ENCODE assay signal across 12 cellular contexts in genomic region chr10:122154034-122154732, GRCh38.
DNase-seq lines count a peak whose midpoint lies in the region; FAIRE-seq and TF ChIP-seq lines count a peak whose summit lies in the region.
"Had no signal": no experiment of that assay in that cellular context is flagged by ENCODE, and none has a peak within 500 bp of the region (broad histone marks: within the 10 kb centered on the region; RNA-seq: fewer than 3 reads in every experiment).

No MANE protein-coding gene starts in this region.

- H3K27ac Mint-ChIP-seq in neural crest cell (ENCODE audit: unreplicated experiment): peak overlapping the region; percentile 60
- H3K27ac Mint-ChIP-seq: stimulated activated naive CD8-positive, alpha-beta T cell treated with anti-CD3 and anti-CD28 coated beads, Interleukin-15, Interleukin-2, amounts not matched to agents 100 ng/mL and 50 ng/mL, for 24 hours had no signal

- no peak overlapping the region for H3K4ac ChIP-seq in H1 (replicated peaks; ENCODE audit: insufficient read length, low read depth, low read length)

- H3K79me1 ChIP-seq in H1 (ENCODE audit: low read depth, low read length): no peaks in the 10 kb centered on the region; the same call in 1 of the 2 replicates

- POLR2A ChIA-PET in H1 (lab: Charles Lee; ENCODE audit: partially characterized antibody): interaction anchor here (1.1 to 2.2 kb wide), 3 partner anchors 9 to 42 kb away, joined by 3 to 10 read pairs (median 5); no protein-coding TSS in a partner anchor

- no peak overlapping the region for H2AFZ ChIP-seq in OCI-LY3 (ENCODE audit: low read depth, low read length)
- H2AFZ ChIP-seq in H1 (ENCODE audit: low read length): no peak overlapping the region

- H3K14ac ChIP-seq in H1 (ENCODE audit: insufficient read length): no peak overlapping the region

- no peak overlapping the region for H3K56ac ChIP-seq in H1 (replicated peaks; ENCODE audit: insufficient read length, low read depth, low read length)

- H3K9me3 ChIP-seq in OCI-LY3 (ENCODE audit: insufficient read depth, low read length) (no peaks in the 10 kb centered on the region), H1 (ENCODE audit: insufficient read depth in 2 of 2, low read depth in 1 of 2, low read length in 1 of 2) (no peaks in the 10 kb centered on the region), transverse colon (no peaks in the 10 kb centered on the region)

- no peaks in the 10 kb centered on the region for H3K4me1 ChIP-seq in OCI-LY3 (ENCODE audit: low read length)
- H3K4me1 ChIP-seq in H1 (replicated peaks in 1 of 4; ENCODE audit: control insufficient read depth in 3 of 4, insufficient read depth in 4 of 4, low read length in 3 of 4): peaks cover 0 to 17% (median 8%) of the 10 kb centered on the region in 4 experiments; a peak in 6 of 7 replicates
- peaks cover 5 to 31% (median 14%) of the 10 kb centered on the region in 4 donors for H3K4me1 ChIP-seq in transverse colon

- H2BK120ac ChIP-seq in H1 (replicated peaks; ENCODE audit: low read depth, low read length): no peak overlapping the region

- H4K8ac ChIP-seq in H1 (ENCODE audit: extremely low read depth, insufficient read depth, low read length): peak overlapping the region; percentile 62; the same call in 1 of the 2 replicates

- TF ChIP-seq POLR2A in H1 (IDR thresholded peaks at IDR 0.05; ENCODE audit: control extremely low read depth in 1 of 2, low read depth in 2 of 2, low read length in 2 of 2) (no peak), transverse colon (IDR thresholded peaks at IDR 0.05) (no peak)

- CTCF ChIA-PET in H1 (lab: Charles Lee; ENCODE audit: partially characterized antibody): interaction anchor here (0.7 to 8.4 kb wide), 10 partner anchors 9 to 64 kb away, joined by 3 to 65 read pairs (median 4); no protein-coding TSS in a partner anchor

- H3K36me3 Mint-ChIP-seq in neural crest cell (ENCODE audit: low read depth): peaks cover 2% of the 10 kb centered on the region

- no peak for TF ChIP-seq RAD21 in H1 (IDR thresholded peaks at IDR 0.05 in 1 of 2, conservative IDR thresholded peaks at IDR 0.05 in 1 of 2; ENCODE audit: low read depth in 2 of 2, low read length in 2 of 2)

- H4K20me1 ChIP-seq in OCI-LY3 (ENCODE audit: insufficient read depth, low read length) (no peaks in the 10 kb centered on the region), H1 (replicated peaks in 1 of 2; ENCODE audit: control insufficient read depth in 1 of 2, insufficient read depth in 2 of 2, low read length in 2 of 2) (peaks cover 0 to 5% of the 10 kb centered on the region in 2 experiments)

- TF ChIP-seq CTCF in OCI-LY3 (IDR thresholded peaks at IDR 0.05; ENCODE audit: low read depth, low read length) (no peak), H1 (IDR thresholded peaks at IDR 0.05; ENCODE audit: control extremely low read depth in 1 of 3, insufficient read depth in 1 of 3, low read depth in 1 of 3, low read length in 3 of 3) (no peak), neural crest cell (conservative IDR thresholded peaks at IDR 0.05) (no peak), transverse colon (IDR thresholded peaks at IDR 0.05) (no peak)

- no peak overlapping the region for H2BK15ac ChIP-seq in H1 (ENCODE audit: low read length)

- H3K4me1 Mint-ChIP-seq in neural crest cell: peaks cover 48% of the 10 kb centered on the region

- in situ Hi-C loops in transverse colon (cut with MboI; ENCODE audit: low pct_ligation_motif_present in 1 of 4, low pct_unique_long_range_greater_than_20kb in 1 of 4, low sequenced_read_pairs in 3 of 4): no loop called here

- no peak overlapping the region for H3K4me3 Mint-ChIP-seq in neural crest cell
- H3K4me3 Mint-ChIP-seq: activated T-cell treated with anti-CD3 and anti-CD28 coated beads, Interleukin-2, amount 50 U/mL, for 4 hours; stimulated activated naive CD8-positive, alpha-beta T cell treated with anti-CD3 and anti-CD28 coated beads, Interleukin-15, Interleukin-2, amounts not matched to agents 100 ng/mL and 50 ng/mL, for 24 hours had no signal

- no peak overlapping the region for H3K23ac ChIP-seq in H1 (ENCODE audit: insufficient read length)

- no peak for DNase-seq in H1 (ENCODE audit: low read depth in 1 of 2, low spot score in 2 of 2)
- no peak for DNase-seq in neural crest cell (ENCODE audit: low read depth, low spot score)
- DNase-seq in transverse colon: no peak
- no peak for DNase-seq in DMS79 (lab: John Stamatoyannopoulos, UW)
- no peak for DNase-seq in activated gamma-delta T cell (lab: John Stamatoyannopoulos, UW)
- no peak for DNase-seq in NCI-H2107 treated with DMSO at 0.1 percent for 48 hours (lab: John Stamatoyannopoulos, UW; ENCODE audit: unreplicated experiment)
- DNase-seq: activated CD4-positive, alpha-beta T cell treated with anti-CD3 and anti-CD28 coated beads for 1 hour; activated T-cell treated with anti-CD3 and anti-CD28 coated beads, Interleukin-2, amount 50 U/mL, for 4 hours; NCI-H1694 treated with DMSO at 0.1 percent for 48 hours had no signal

- H3K23me2 ChIP-seq in H1 (ENCODE audit: low read depth, low read length): no peaks in the 10 kb centered on the region

- no peak overlapping the region for H4K5ac ChIP-seq in H1 (ENCODE audit: insufficient read length, low read depth, low read length)

- H3K18ac ChIP-seq in H1 (ENCODE audit: extremely low read depth, low read length): no peak overlapping the region

- TF ChIP-seq EP300 in H1 (IDR thresholded peaks at IDR 0.05; ENCODE audit: borderline replicate concordance in 1 of 2, low read depth in 2 of 2, low read length in 2 of 2) (no peak), transverse colon (IDR thresholded peaks at IDR 0.05; ENCODE audit: low read depth) (no peak)

- peak overlapping the region; percentile 44; the same call in 1 of the 2 replicates for H3K4me2 ChIP-seq in OCI-LY3 (ENCODE audit: low read length)
- no peak overlapping the region for H3K4me2 ChIP-seq in H1 (ENCODE audit: insufficient read depth in 1 of 2, low read depth in 2 of 2, low read length in 2 of 2)

- no peak overlapping the region for H2AK5ac ChIP-seq in H1 (ENCODE audit: low read depth, low read length)

- H3K4me3 ChIP-seq in OCI-LY3 (ENCODE audit: low read length): no peak overlapping the region
- H3K4me3 ChIP-seq in H1 (ENCODE audit: extremely low read depth in 1 of 4, insufficient read depth in 2 of 4, low read depth in 3 of 4, low read length in 4 of 4): no peak overlapping the region
- no peak overlapping the region for H3K4me3 ChIP-seq in transverse colon

- 70% methylated on average over 11 of the region's 11 CpGs; no CpG with 5 or more reads in 1 of the 2 experiments for WGBS in H1 (ENCODE audit: extremely low coverage in 1 of 2, insufficient coverage in 1 of 2, insufficient read length in 1 of 2, insufficient replicate concordance in 2 of 2, low coverage in 1 of 2, low lambda C conversion rate in 2 of 2, missing lambda C conversion rate in 1 of 2), 2 experiments
- WGBS in transverse colon (ENCODE audit: low coverage in 1 of 2), 2 donors: 40 to 53% methylated on average over 3 to 10 of the region's 11 CpGs

- H3K27ac ChIP-seq in OCI-LY3 (ENCODE audit: low read length) (no peak overlapping the region), H1 (ENCODE audit: low read depth, low read length) (no peak overlapping the region), transverse colon (peak overlapping the region; percentile 55 to 80 (median 74))

- intact Hi-C loops in transverse colon (cut with DNase I; ENCODE audit: low total_unique reads): no loop called here

- H2BK5ac ChIP-seq in H1 (ENCODE audit: low read depth, low read length): no peak overlapping the region

- H4K91ac ChIP-seq in H1 (replicated peaks; ENCODE audit: insufficient read length, low read length): no peak overlapping the region

- peaks cover 20% of the 10 kb centered on the region for H3K27me3 ChIP-seq in OCI-LY3 (ENCODE audit: low read depth, low read length)
- no peaks in the 10 kb centered on the region for H3K27me3 ChIP-seq in H1 (replicated peaks in 1 of 4; ENCODE audit: control insufficient read depth in 3 of 4, extremely low read depth in 1 of 4, insufficient read depth in 3 of 4, low read length in 3 of 4)
- H3K27me3 ChIP-seq in transverse colon: no peaks in the 10 kb centered on the region

- no peaks in the 10 kb centered on the region for H3K27me3 Mint-ChIP-seq in neural crest cell (ENCODE audit: low read depth)

- no peak overlapping the region for H2BK20ac ChIP-seq in H1 (ENCODE audit: low read length)

- no peaks in the 10 kb centered on the region for H3K9me3 Mint-ChIP-seq in neural crest cell
- H3K9me3 Mint-ChIP-seq: activated T-cell treated with anti-CD3 and anti-CD28 coated beads, Interleukin-2, amount 50 U/mL, for 4 hours; stimulated activated naive CD8-positive, alpha-beta T cell treated with anti-CD3 and anti-CD28 coated beads, Interleukin-15, Interleukin-2, amounts not matched to agents 100 ng/mL and 50 ng/mL, for 24 hours had no signal

- H3K36me3 ChIP-seq in OCI-LY3 (replicated peaks; ENCODE audit: low read depth, low read length) (no peaks in the 10 kb centered on the region), H1 (ENCODE audit: control insufficient read depth in 2 of 4, insufficient read depth in 4 of 4, low read length in 3 of 4) (no peaks in the 10 kb centered on the region; a peak in 1 of 8 replicates), transverse colon (no peaks in the 10 kb centered on the region)

- 0 out of 2 replicates have a peak overlapping the region, but pooled peaks have one; percentile 11 for H2BK12ac ChIP-seq in H1 (ENCODE audit: low read depth, low read length)

- H3K79me2 ChIP-seq in OCI-LY3 (ENCODE audit: low read length): no peaks in the 10 kb centered on the region
- H3K79me2 ChIP-seq in H1 (ENCODE audit: control insufficient read depth in 1 of 2, insufficient read depth in 2 of 2, low read length in 2 of 2): 0 out of 4 replicates have a peak, but pooled peaks cover 0 to 4% of the 10 kb centered on the region in 2 experiments

- H3K9ac ChIP-seq in OCI-LY3 (ENCODE audit: low read length) (no peak overlapping the region), H1 (replicated peaks in 1 of 4; ENCODE audit: extremely low read depth in 1 of 4, low read depth in 3 of 4, low read length in 3 of 4) (no peak overlapping the region; a peak in 1 of 7 replicates)

- FAIRE-seq in H1 (lab: Jason Lieb, UNC): no peak
- FAIRE-seq: endometrium had no signal

TF ChIP-seq in H1, 55 proteins besides CTCF, POLR2A, EP300 and RAD21:
- TF ChIP-seq CHD1 (IDR thresholded peaks at IDR 0.05; ENCODE audit: low read depth, low read length) (no peak), SAP30 (IDR thresholded peaks at IDR 0.05; ENCODE audit: insufficient read depth, insufficient replicate concordance, low read length) (no peak), CREB1 (IDR thresholded peaks at IDR 0.05) (no peak), EZH2 (IDR thresholded peaks at IDR 0.05; ENCODE audit: low read depth, low read length, severe bottlenecking) (no peak), POU5F1 (IDR thresholded peaks at IDR 0.05; ENCODE audit: low read depth, low read length) (no peak), NANOG (IDR thresholded peaks at IDR 0.05; ENCODE audit: insufficient read depth, low read depth, low read length, poor library complexity, severe bottlenecking) (no peak), CBX5 (IDR thresholded peaks at IDR 0.05; ENCODE audit: low read depth, low read length) (no peak), SUZ12 (IDR thresholded peaks at IDR 0.05; ENCODE audit: low read length) (no peak)

Comparison
In these comparisons a context has a peak if more than half of its experiments do, and no peak if none do; other contexts are left out.
1. H3K27ac ChIP-seq: peak in transverse colon (4 of 4); none in OCI-LY3 (single experiment) and H1 (single experiment).